In the genomic region with DNA sequence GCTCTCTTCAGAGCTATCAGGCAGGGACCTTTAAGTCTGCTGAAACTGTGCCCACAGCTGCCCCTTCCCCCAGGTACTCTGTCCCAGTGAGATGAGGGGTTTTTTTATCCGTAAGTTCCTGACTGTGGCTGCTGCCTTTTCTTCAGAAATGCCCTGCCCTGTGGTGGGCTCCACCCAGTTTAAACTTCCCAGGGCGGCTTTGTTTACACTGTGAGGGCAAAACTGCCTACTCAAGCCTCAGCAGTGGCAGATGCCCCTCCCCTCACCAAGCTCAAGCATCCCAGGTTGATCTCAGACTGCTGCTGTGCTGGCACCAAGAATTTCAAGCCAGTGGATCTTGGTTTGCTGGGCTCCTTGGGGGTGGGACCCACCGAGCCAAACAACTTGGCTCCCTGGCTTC, we compare ENCODE assay signal across 12 cellular contexts.
"Had no signal": no experiment of that assay in that cellular context is flagged by ENCODE, and none has a peak within 500 bp of the region (broad histone marks: within the 10 kb centered on the region; RNA-seq: fewer than 3 reads in every experiment).

No MANE protein-coding gene starts in this region.

- DNase-seq: activated CD8-positive, alpha-beta memory T cell treated with anti-CD3 and anti-CD28 coated beads, Interleukin-2, amount 10 ng/mL, durations not matched to agents 7 days and 5 days; activated naive CD8-positive, alpha-beta T cell treated with anti-CD3 and anti-CD28 coated beads, Interleukin-2, amount 50 U/mL, for 24 hours; activated T-cell treated with anti-CD3 and anti-CD28 coated beads, Interleukin-2, amount 50 U/mL, for 24 hours; effector CD4-positive, alpha-beta T cell; foreskin melanocyte; head of caudate nucleus; stimulated activated naive CD8-positive, alpha-beta T cell treated with anti-CD3 and anti-CD28 coated beads, Interleukin-15, Interleukin-2, amounts not matched to agents 100 U/mL and 50 U/mL, for 24 hours; WERI-Rb-1 had no signal

- H3K27ac Mint-ChIP-seq: activated CD8-positive, alpha-beta memory T cell treated with anti-CD3 and anti-CD28 coated beads, Interleukin-2, amount 10 ng/mL, durations not matched to agents 7 days and 5 days; activated naive CD8-positive, alpha-beta T cell treated with anti-CD3 and anti-CD28 coated beads, Interleukin-2, amount 50 U/mL, for 24 hours; activated T-cell treated with anti-CD3 and anti-CD28 coated beads, Interleukin-2, amount 50 U/mL, for 24 hours; nephron had no signal

- H3K36me3 Mint-ChIP-seq: activated CD8-positive, alpha-beta memory T cell treated with anti-CD3 and anti-CD28 coated beads, Interleukin-2, amount 10 ng/mL, durations not matched to agents 7 days and 5 days had no signal

- H3K9me3 ChIP-seq: ascending aorta had no signal

- H3K27ac ChIP-seq: ascending aorta, WERI-Rb-1 had no signal

- H3K27me3 Mint-ChIP-seq: activated CD8-positive, alpha-beta memory T cell treated with anti-CD3 and anti-CD28 coated beads, Interleukin-2, amount 10 ng/mL, durations not matched to agents 7 days and 5 days; activated naive CD8-positive, alpha-beta T cell treated with anti-CD3 and anti-CD28 coated beads, Interleukin-2, amount 50 U/mL, for 24 hours; activated T-cell treated with anti-CD3 and anti-CD28 coated beads, Interleukin-2, amount 50 U/mL, for 24 hours had no signal

- H3K4me1 Mint-ChIP-seq: activated CD8-positive, alpha-beta memory T cell treated with anti-CD3 and anti-CD28 coated beads, Interleukin-2, amount 10 ng/mL, durations not matched to agents 7 days and 5 days; nephron had no signal

- H3K9me3 Mint-ChIP-seq: activated naive CD8-positive, alpha-beta T cell treated with anti-CD3 and anti-CD28 coated beads, Interleukin-2, amount 50 U/mL, for 24 hours; activated T-cell treated with anti-CD3 and anti-CD28 coated beads, Interleukin-2, amount 50 U/mL, for 24 hours; nephron had no signal

- ATAC-seq: activated CD8-positive, alpha-beta memory T cell treated with anti-CD3 and anti-CD28 coated beads, Interleukin-2, amount 10 ng/mL, durations not matched to agents 7 days and 5 days; activated naive CD8-positive, alpha-beta T cell treated with anti-CD3 and anti-CD28 coated beads, Interleukin-2, amount 50 U/mL, for 24 hours; left lobe of liver; sciatic nerve; stimulated activated naive CD8-positive, alpha-beta T cell treated with anti-CD3 and anti-CD28 coated beads, Interleukin-15, Interleukin-2, amounts not matched to agents 100 U/mL and 50 U/mL, for 24 hours had no signal

- H3K4me3 Mint-ChIP-seq: activated CD8-positive, alpha-beta memory T cell treated with anti-CD3 and anti-CD28 coated beads, Interleukin-2, amount 10 ng/mL, durations not matched to agents 7 days and 5 days; activated naive CD8-positive, alpha-beta T cell treated with anti-CD3 and anti-CD28 coated beads, Interleukin-2, amount 50 U/mL, for 24 hours; activated T-cell treated with anti-CD3 and anti-CD28 coated beads, Interleukin-2, amount 50 U/mL, for 24 hours; nephron had no signal

- H3K36me3 ChIP-seq: ascending aorta, WERI-Rb-1 had no signal

- H3K4me1 ChIP-seq: ascending aorta had no signal

- H3K27me3 ChIP-seq: ascending aorta had no signal

- H3K4me3 ChIP-seq: ascending aorta had no signal
